8 cellular contexts compared by ENCODE assay signal in the genomic region with DNA sequence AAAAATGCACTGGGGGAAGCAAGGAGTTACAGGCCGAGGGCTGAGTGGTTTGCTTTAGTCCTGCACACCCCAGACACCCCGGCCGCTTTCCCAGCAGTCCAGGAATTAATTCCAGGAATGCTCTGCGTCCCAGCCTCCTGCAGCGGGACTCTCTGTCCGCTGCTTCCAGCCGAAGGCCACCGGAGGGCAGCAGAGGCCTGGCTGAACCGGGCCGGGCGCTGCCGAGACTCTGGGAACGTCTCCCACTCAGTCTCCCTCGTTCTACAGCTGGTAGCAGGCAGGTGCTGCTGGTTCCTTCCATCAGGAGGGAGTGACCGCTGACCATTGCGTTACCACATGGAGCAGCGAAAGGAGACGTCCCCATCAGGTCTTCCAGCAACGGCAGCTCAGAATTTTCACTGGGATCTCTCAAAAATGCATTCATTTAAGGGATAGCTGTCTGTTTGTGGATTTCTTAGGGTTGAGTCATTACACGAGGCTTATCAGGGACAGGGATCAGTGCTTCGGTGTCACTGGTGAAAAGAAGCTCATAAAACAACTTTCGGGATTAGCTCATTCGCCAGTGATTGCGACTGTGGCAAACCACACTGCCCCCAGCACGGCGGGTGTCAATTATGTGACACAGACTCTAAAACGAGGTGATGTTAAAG. TPM values are rescaled to one million over a fixed set of nuclear protein-coding genes. Genes with fewer than 3 reads are reported as not detected.
DNase-seq lines count a peak whose midpoint lies in the region; ATAC-seq and FAIRE-seq lines count a peak whose summit lies in the region.

No MANE protein-coding gene starts in this region.

- no peak overlapping the region for H3K23ac ChIP-seq in mesendoderm (ENCODE audit: low read length)

- no peak overlapping the region for H2BK15ac ChIP-seq in mesendoderm (replicated peaks; ENCODE audit: low read depth)

- H2AK5ac ChIP-seq in mesendoderm (ENCODE audit: low read length), result no peak overlapping the region

- H3K4me3 Mint-ChIP-seq in activated CD4-positive, alpha-beta memory T cell treated with anti-CD3 and anti-CD28 coated beads for 36 hours, result no peak overlapping the region

- ATAC-seq in GM18520 (IDR thresholded peaks at IDR 0.05; ENCODE audit: unreplicated experiment), result peak; percentile 91
- ATAC-seq in HG03196 (IDR thresholded peaks at IDR 0.05; ENCODE audit: unreplicated experiment), result peak; percentile 61

- intact Hi-C loops in activated CD4-positive, alpha-beta memory T cell treated with anti-CD3 and anti-CD28 coated beads for 36 hours (cut with micrococcal nuclease), result loop anchor here (1.0 to 10.0 kb wide), 6 partner anchors 11 to 1577 kb away; no protein-coding TSS in a partner anchor

- no peak overlapping the region for H4K5ac ChIP-seq in mesendoderm (ENCODE audit: low read length)

- H3K36me3 ChIP-seq in mesendoderm (ENCODE audit: control insufficient read depth, insufficient read depth, low read length), result no peaks in the 10 kb centered on the region

- H3K9ac ChIP-seq in mesendoderm (ENCODE audit: low read length), result peak overlapping the region; percentile 16

- H2BK120ac ChIP-seq in mesendoderm (ENCODE audit: low read depth, low read length), result no peak overlapping the region

- no peaks in the 10 kb centered on the region for H3K79me1 ChIP-seq in mesendoderm (ENCODE audit: low read length)

- peak; percentile 87 for FAIRE-seq in A204.1 (lab: Jason Lieb, UNC)

- no peak overlapping the region for H3K4me3 ChIP-seq in mesendoderm (ENCODE audit: low read length)

- peaks cover 11% of the 10 kb centered on the region for H3K4me1 Mint-ChIP-seq in activated CD4-positive, alpha-beta memory T cell treated with anti-CD3 and anti-CD28 coated beads for 36 hours (ENCODE audit: low read depth)

- H3K36me3 Mint-ChIP-seq in activated CD4-positive, alpha-beta memory T cell treated with anti-CD3 and anti-CD28 coated beads for 36 hours, result no peaks in the 10 kb centered on the region

- POLR2A ChIA-PET in activated CD4-positive, alpha-beta memory T cell treated with anti-CD3 and anti-CD28 coated beads for 36 hours (lab: Charles Lee), result interaction anchor here (0.6 to 1.6 kb wide), 15 partner anchors 9 to 1579 kb away, joined by 3 to 10 read pairs (median 4); a partner anchor contains a TSS

- peaks cover 70% of the 10 kb centered on the region for H3K27me3 Mint-ChIP-seq in activated CD4-positive, alpha-beta memory T cell treated with anti-CD3 and anti-CD28 coated beads for 36 hours

- H3K27me3 ChIP-seq in mesendoderm (ENCODE audit: insufficient read depth, low read length, poor library complexity), result no peaks in the 10 kb centered on the region

- CTCF ChIA-PET in activated CD4-positive, alpha-beta memory T cell treated with anti-CD3 and anti-CD28 coated beads for 36 hours (lab: Charles Lee), result interaction anchor here (0.5 to 2.9 kb wide), 44 partner anchors 9 to 1619 kb away, joined by 3 to 18 read pairs (median 4); a partner anchor contains a TSS

- no peak overlapping the region for H3K27ac ChIP-seq in mesendoderm (ENCODE audit: low read depth, low read length)

- no peak overlapping the region for H3K4ac ChIP-seq in mesendoderm (ENCODE audit: low read depth, low read length)

- H4K8ac ChIP-seq in mesendoderm (ENCODE audit: low read depth, low read length), result no peak overlapping the region

- peaks cover 2% of the 10 kb centered on the region for H3K4me1 ChIP-seq in mesendoderm (ENCODE audit: control insufficient read depth, low read depth, low read length)

- no peaks in the 10 kb centered on the region for H3K9me3 Mint-ChIP-seq in activated CD4-positive, alpha-beta memory T cell treated with anti-CD3 and anti-CD28 coated beads for 36 hours

- peak overlapping the region; percentile 56 for H3K56ac ChIP-seq in mesendoderm (ENCODE audit: low read length)

- no peaks in the 10 kb centered on the region for H3K79me2 ChIP-seq in mesendoderm (ENCODE audit: control insufficient read depth, insufficient read depth, low read length)

- no CpG with 5 or more reads among the region's 27 CpGs for WGBS in mesendoderm (ENCODE audit: extremely low coverage, insufficient coverage, low lambda C conversion rate)

- H3K18ac ChIP-seq in mesendoderm (ENCODE audit: low read length), result no peak overlapping the region

- DNase-seq in NCI-H69 (lab: John Stamatoyannopoulos, UW) (peak; percentile 74), ecto neural progenitor cell (ENCODE audit: low spot score) (peak; percentile 90), mesendoderm (peak; percentile 86)
- peak; percentile 94 for DNase-seq in activated CD4-positive, alpha-beta memory T cell treated with anti-CD3 and anti-CD28 coated beads for 36 hours
- DNase-seq in stimulated activated CD8-positive, alpha-beta memory T cell treated with anti-CD3 and anti-CD28 coated beads, Interleukin-12 subunit alpha, Interleukin-12 subunit beta, amount 100 ng/mL, for 1 hour (ENCODE audit: low read depth), result peak; percentile 57

- H2BK5ac ChIP-seq in mesendoderm (ENCODE audit: low read length), result no peak overlapping the region

- no peak overlapping the region for H3K27ac Mint-ChIP-seq in activated CD4-positive, alpha-beta memory T cell treated with anti-CD3 and anti-CD28 coated beads for 36 hours

- H3K4me2 ChIP-seq in mesendoderm (ENCODE audit: low read length), result peak overlapping the region; percentile 7

RNA-seq across cellular contexts. Expression of a gene that starts 24.9 kb away (rescaled TPM):
- 100 to 1,000 TPM; 103 to 109 TPM for total RNA-seq in activated CD4-positive, alpha-beta memory T cell treated with anti-CD3 and anti-CD28 coated beads for 36 hours
- polyA plus RNA-seq in mesendoderm (2013, experiment 1 of 2), result 26.4 TPM
- polyA plus RNA-seq in mesendoderm (2013, experiment 2 of 2), result 26.5 TPM
